In genomic region chr17:76644995-76645394, GRCh38 we compare ENCODE assay signal across 1 cellular context.
A peak's percentile ranks its signal among the peaks of the same experiment; 100 is the strongest.
TF ChIP-seq lines count a peak whose summit lies in the region.

No MANE protein-coding gene starts in this region.

TF ChIP-seq in HepG2, 621 proteins besides CTCF, POLR2A, EP300 and RAD21:
- TF ChIP-seq, protein P1, sequence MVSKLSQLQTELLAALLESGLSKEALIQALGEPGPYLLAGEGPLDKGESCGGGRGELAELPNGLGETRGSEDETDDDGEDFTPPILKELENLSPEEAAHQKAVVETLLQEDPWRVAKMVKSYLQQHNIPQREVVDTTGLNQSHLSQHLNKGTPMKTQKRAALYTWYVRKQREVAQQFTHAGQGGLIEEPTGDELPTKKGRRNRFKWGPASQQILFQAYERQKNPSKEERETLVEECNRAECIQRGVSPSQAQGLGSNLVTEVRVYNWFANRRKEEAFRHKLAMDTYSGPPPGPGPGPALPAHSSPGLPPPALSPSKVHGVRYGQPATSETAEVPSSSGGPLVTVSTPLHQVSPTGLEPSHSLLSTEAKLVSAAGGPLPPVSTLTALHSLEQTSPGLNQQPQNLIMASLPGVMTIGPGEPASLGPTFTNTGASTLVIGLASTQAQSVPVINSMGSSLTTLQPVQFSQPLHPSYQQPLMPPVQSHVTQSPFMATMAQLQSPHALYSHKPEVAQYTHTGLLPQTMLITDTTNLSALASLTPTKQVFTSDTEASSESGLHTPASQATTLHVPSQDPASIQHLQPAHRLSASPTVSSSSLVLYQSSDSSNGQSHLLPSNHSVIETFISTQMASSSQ (IDR thresholded peaks at IDR 0.05; ENCODE audit: low read depth) = peak; percentile 32; the same call in 1 of the 2 replicates
- TF ChIP-seq, protein P1 (CRISPR knock-in tag; IDR thresholded peaks at IDR 0.05; ENCODE audit: borderline replicate concordance) = no peak
- TF ChIP-seq ZNF205 (CRISPR knock-in tag; IDR thresholded peaks at IDR 0.05) (0 out of 2 replicates have a peak, but pooled peaks have one; percentile 3), FOXA1 (IDR thresholded peaks at IDR 0.05) (no peak), FOXA1 (CRISPR knock-in tag; IDR thresholded peaks at IDR 0.05) (peak; percentile 50; the same call in 1 of the 2 replicates), SATB2 (CRISPR knock-in tag; IDR thresholded peaks at IDR 0.05) (no peak), ZNF451 (CRISPR knock-in tag; IDR thresholded peaks at IDR 0.05) (no peak), ARNT2 (CRISPR knock-in tag; IDR thresholded peaks at IDR 0.05; ENCODE audit: low read depth) (no peak), ZNF574 (CRISPR knock-in tag; IDR thresholded peaks at IDR 0.05) (peak; percentile 6; the same call in 1 of the 2 replicates)
- TF ChIP-seq, protein P2, sequence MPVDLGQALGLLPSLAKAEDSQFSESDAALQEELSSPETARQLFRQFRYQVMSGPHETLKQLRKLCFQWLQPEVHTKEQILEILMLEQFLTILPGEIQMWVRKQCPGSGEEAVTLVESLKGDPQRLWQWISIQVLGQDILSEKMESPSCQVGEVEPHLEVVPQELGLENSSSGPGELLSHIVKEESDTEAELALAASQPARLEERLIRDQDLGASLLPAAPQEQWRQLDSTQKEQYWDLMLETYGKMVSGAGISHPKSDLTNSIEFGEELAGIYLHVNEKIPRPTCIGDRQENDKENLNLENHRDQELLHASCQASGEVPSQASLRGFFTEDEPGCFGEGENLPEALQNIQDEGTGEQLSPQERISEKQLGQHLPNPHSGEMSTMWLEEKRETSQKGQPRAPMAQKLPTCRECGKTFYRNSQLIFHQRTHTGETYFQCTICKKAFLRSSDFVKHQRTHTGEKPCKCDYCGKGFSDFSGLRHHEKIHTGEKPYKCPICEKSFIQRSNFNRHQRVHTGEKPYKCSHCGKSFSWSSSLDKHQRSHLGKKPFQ (CRISPR knock-in tag; IDR thresholded peaks at IDR 0.05; ENCODE audit: insufficient replicate concordance) = peak; percentile 20
